In the genomic region with DNA sequence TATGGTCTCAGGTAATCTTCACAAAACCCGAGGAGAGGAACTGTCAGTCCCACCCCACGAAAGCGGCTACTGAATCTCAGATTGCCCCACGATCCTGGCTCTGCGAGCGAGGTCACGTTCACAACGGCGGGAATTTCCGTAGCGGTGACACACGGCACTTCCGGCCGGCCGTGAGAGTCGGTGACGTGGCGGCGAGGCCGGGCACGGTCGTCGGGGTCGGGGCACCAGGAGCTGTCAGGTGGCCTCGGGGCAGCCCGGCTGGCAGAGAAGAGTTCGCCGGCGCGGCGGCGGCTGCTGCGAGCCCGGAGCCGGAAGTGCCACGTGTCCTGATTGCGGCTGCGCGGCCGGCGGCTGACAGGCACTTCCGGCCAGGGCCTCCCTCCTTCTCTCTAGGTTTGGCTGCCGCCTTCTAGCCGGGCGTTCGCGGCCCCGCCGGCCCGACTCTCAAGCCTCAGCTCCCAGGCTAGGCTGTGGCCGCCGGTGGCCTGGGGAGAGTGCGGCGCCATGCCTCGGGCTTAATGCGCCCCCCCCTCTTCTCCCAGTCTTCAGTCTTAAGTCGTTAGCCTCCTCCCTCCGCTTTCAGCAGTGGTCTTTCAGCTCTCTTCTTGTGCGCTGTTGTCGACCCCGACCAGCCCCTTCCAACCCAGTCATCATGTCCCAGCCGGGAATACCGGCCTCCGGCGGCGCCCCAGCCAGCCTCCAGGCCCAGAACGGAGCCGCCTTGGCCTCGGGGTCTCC, we compare ENCODE assay signal across 1 cellular context.
A peak's percentile ranks its signal among the peaks of the same experiment; 100 is the strongest.
TF ChIP-seq lines count a peak whose summit lies in the region.

A gene (plus strand): TSS at position 361 of the 738 bp plus-strand sequence. CDS start 292 bp downstream, at position 653.

TF ChIP-seq in K562, 482 proteins besides CTCF, POLR2A, EP300 and RAD21 (continued from another document and continues in another):
- TF ChIP-seq MAFG (tag; conservative IDR thresholded peaks at IDR 0.05), result no peak
- peak; percentile 68 for TF ChIP-seq SMAD4 (CRISPR knock-in tag; conservative IDR thresholded peaks at IDR 0.05)
- no peak for TF ChIP-seq TCF3 (CRISPR knock-in tag; IDR thresholded peaks at IDR 0.05)
- no peak for TF ChIP-seq BMI1 (IDR thresholded peaks at IDR 0.05; ENCODE audit: low read length)
- TF ChIP-seq KDM4B (IDR thresholded peaks at IDR 0.05; ENCODE audit: borderline replicate concordance in 2 of 2, low read depth in 1 of 2), result no peak; a peak in 1 of 4 replicates
- TF ChIP-seq SMARCA4 (IDR thresholded peaks at IDR 0.05), result no peak; the same call in 1 of the 2 replicates
- no peak for TF ChIP-seq MEF2D (tag; conservative IDR thresholded peaks at IDR 0.05; ENCODE audit: low read depth)
- TF ChIP-seq MED1 (CRISPR knock-in tag; IDR thresholded peaks at IDR 0.05; ENCODE audit: borderline replicate concordance), result no peak
- TF ChIP-seq, protein P1, sequence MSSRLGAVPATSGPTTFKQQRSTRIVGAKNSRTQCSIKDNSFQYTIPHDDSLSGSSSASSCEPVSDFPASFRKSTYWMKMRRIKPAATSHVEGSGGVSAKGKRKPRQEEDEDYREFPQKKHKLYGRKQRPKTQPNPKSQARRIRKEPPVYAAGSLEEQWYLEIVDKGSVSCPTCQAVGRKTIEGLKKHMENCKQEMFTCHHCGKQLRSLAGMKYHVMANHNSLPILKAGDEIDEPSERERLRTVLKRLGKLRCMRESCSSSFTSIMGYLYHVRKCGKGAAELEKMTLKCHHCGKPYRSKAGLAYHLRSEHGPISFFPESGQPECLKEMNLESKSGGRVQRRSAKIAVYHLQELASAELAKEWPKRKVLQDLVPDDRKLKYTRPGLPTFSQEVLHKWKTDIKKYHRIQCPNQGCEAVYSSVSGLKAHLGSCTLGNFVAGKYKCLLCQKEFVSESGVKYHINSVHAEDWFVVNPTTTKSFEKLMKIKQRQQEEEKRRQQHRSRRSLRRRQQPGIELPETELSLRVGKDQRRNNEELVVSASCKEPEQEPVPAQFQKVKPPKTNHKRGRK (tag; IDR thresholded peaks at IDR 0.05), result no peak
- TF ChIP-seq, protein P2, sequence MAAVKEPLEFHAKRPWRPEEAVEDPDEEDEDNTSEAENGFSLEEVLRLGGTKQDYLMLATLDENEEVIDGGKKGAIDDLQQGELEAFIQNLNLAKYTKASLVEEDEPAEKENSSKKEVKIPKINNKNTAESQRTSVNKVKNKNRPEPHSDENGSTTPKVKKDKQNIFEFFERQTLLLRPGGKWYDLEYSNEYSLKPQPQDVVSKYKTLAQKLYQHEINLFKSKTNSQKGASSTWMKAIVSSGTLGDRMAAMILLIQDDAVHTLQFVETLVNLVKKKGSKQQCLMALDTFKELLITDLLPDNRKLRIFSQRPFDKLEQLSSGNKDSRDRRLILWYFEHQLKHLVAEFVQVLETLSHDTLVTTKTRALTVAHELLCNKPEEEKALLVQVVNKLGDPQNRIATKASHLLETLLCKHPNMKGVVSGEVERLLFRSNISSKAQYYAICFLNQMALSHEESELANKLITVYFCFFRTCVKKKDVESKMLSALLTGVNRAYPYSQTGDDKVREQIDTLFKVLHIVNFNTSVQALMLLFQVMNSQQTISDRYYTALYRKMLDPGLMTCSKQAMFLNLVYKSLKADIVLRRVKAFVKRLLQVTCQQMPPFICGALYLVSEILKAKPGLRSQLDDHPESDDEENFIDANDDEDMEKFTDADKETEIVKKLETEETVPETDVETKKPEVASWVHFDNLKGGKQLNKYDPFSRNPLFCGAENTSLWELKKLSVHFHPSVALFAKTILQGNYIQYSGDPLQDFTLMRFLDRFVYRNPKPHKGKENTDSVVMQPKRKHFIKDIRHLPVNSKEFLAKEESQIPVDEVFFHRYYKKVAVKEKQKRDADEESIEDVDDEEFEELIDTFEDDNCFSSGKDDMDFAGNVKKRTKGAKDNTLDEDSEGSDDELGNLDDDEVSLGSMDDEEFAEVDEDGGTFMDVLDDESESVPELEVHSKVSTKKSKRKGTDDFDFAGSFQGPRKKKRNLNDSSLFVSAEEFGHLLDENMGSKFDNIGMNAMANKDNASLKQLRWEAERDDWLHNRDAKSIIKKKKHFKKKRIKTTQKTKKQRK (IDR thresholded peaks at IDR 0.05; ENCODE audit: borderline replicate concordance, low read depth, low read length), result no peak
- no peak for TF ChIP-seq ZNF224 (CRISPR knock-in tag; IDR thresholded peaks at IDR 0.05)
- TF ChIP-seq, protein P3, sequence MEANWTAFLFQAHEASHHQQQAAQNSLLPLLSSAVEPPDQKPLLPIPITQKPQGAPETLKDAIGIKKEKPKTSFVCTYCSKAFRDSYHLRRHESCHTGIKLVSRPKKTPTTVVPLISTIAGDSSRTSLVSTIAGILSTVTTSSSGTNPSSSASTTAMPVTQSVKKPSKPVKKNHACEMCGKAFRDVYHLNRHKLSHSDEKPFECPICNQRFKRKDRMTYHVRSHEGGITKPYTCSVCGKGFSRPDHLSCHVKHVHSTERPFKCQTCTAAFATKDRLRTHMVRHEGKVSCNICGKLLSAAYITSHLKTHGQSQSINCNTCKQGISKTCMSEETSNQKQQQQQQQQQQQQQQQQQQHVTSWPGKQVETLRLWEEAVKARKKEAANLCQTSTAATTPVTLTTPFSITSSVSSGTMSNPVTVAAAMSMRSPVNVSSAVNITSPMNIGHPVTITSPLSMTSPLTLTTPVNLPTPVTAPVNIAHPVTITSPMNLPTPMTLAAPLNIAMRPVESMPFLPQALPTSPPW (CRISPR knock-in tag; IDR thresholded peaks at IDR 0.05), result peak; percentile 67
- TF ChIP-seq, protein P4, sequence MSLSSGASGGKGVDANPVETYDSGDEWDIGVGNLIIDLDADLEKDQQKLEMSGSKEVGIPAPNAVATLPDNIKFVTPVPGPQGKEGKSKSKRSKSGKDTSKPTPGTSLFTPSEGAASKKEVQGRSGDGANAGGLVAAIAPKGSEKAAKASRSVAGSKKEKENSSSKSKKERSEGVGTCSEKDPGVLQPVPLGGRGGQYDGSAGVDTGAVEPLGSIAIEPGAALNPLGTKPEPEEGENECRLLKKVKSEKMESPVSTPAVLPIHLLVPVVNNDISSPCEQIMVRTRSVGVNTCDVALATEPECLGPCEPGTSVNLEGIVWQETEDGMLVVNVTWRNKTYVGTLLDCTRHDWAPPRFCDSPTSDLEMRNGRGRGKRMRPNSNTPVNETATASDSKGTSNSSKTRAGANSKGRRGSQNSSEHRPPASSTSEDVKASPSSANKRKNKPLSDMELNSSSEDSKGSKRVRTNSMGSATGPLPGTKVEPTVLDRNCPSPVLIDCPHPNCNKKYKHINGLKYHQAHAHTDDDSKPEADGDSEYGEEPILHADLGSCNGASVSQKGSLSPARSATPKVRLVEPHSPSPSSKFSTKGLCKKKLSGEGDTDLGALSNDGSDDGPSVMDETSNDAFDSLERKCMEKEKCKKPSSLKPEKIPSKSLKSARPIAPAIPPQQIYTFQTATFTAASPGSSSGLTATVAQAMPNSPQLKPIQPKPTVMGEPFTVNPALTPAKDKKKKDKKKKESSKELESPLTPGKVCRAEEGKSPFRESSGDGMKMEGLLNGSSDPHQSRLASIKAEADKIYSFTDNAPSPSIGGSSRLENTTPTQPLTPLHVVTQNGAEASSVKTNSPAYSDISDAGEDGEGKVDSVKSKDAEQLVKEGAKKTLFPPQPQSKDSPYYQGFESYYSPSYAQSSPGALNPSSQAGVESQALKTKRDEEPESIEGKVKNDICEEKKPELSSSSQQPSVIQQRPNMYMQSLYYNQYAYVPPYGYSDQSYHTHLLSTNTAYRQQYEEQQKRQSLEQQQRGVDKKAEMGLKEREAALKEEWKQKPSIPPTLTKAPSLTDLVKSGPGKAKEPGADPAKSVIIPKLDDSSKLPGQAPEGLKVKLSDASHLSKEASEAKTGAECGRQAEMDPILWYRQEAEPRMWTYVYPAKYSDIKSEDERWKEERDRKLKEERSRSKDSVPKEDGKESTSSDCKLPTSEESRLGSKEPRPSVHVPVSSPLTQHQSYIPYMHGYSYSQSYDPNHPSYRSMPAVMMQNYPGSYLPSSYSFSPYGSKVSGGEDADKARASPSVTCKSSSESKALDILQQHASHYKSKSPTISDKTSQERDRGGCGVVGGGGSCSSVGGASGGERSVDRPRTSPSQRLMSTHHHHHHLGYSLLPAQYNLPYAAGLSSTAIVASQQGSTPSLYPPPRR (CRISPR knock-in tag; IDR thresholded peaks at IDR 0.05; ENCODE audit: borderline replicate concordance), result peak; percentile 6; the same call in 1 of the 2 replicates
- TF ChIP-seq NFATC3 (IDR thresholded peaks at IDR 0.05), result peak; percentile 89; the same call in 1 of the 2 replicates
- TF ChIP-seq EHMT2 (IDR thresholded peaks at IDR 0.05), result no peak
- 0 out of 2 replicates have a peak, but pooled peaks have one; percentile 34 for TF ChIP-seq CHD2 (IDR thresholded peaks at IDR 0.05; ENCODE audit: low read depth, low read length)
- TF ChIP-seq ZNF780A (CRISPR knock-in tag; IDR thresholded peaks at IDR 0.05), result no peak
- TF ChIP-seq FIP1L1 (IDR thresholded peaks at IDR 0.05; ENCODE audit: low read depth, low read length, poor library complexity, severe bottlenecking), result no peak
- no peak for TF ChIP-seq SNRNP70 (optimal IDR thresholded peaks at IDR 0.05; ENCODE audit: low read depth, low read length)
- peak in 1 of 2 experiments; percentile 86; a peak in 2 of 4 replicates for TF ChIP-seq TEAD1 (CRISPR knock-in tag; IDR thresholded peaks at IDR 0.05)
- TF ChIP-seq NR2C1 (IDR thresholded peaks at IDR 0.05), result peak; percentile 55; the same call in 1 of the 2 replicates
- peak; percentile 67 for TF ChIP-seq NR2C1 (tag; IDR thresholded peaks at IDR 0.05)
- TF ChIP-seq, protein P5, sequence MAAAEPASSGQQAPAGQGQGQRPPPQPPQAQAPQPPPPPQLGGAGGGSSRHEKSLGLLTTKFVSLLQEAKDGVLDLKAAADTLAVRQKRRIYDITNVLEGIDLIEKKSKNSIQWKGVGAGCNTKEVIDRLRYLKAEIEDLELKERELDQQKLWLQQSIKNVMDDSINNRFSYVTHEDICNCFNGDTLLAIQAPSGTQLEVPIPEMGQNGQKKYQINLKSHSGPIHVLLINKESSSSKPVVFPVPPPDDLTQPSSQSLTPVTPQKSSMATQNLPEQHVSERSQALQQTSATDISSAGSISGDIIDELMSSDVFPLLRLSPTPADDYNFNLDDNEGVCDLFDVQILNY (CRISPR knock-in tag; IDR thresholded peaks at IDR 0.05), result peak; percentile 11; the same call in 1 of the 2 replicates
- no peak for TF ChIP-seq ZC3H8 (IDR thresholded peaks at IDR 0.05)
- no peak for TF ChIP-seq ZNF175 (CRISPR knock-in tag; IDR thresholded peaks at IDR 0.05; ENCODE audit: low read depth)
- TF ChIP-seq, protein P6, sequence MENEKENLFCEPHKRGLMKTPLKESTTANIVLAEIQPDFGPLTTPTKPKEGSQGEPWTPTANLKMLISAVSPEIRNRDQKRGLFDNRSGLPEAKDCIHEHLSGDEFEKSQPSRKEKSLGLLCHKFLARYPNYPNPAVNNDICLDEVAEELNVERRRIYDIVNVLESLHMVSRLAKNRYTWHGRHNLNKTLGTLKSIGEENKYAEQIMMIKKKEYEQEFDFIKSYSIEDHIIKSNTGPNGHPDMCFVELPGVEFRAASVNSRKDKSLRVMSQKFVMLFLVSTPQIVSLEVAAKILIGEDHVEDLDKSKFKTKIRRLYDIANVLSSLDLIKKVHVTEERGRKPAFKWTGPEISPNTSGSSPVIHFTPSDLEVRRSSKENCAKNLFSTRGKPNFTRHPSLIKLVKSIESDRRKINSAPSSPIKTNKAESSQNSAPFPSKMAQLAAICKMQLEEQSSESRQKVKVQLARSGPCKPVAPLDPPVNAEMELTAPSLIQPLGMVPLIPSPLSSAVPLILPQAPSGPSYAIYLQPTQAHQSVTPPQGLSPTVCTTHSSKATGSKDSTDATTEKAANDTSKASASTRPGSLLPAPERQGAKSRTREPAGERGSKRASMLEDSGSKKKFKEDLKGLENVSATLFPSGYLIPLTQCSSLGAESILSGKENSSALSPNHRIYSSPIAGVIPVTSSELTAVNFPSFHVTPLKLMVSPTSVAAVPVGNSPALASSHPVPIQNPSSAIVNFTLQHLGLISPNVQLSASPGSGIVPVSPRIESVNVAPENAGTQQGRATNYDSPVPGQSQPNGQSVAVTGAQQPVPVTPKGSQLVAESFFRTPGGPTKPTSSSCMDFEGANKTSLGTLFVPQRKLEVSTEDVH (IDR thresholded peaks at IDR 0.05; ENCODE audit: low read depth, partially characterized antibody), result peak; percentile 91
- no peak; the same call in 1 of the 2 replicates for TF ChIP-seq PHB2 (IDR thresholded peaks at IDR 0.05; ENCODE audit: low read depth)
- TF ChIP-seq RBFOX2 (IDR thresholded peaks at IDR 0.05; ENCODE audit: low read depth, low read length), result peak; percentile 98
- peak; percentile 94 for TF ChIP-seq POLR2G (IDR thresholded peaks at IDR 0.05; ENCODE audit: low read depth, low read length)
- peak in 1 of 2 experiments; percentile 35; a peak in 1 of 4 replicates for TF ChIP-seq ETV6 (IDR thresholded peaks at IDR 0.05; ENCODE audit: borderline replicate concordance in 1 of 2, low read depth in 2 of 2, low read length in 1 of 2)
- TF ChIP-seq ETV6 (CRISPR knock-in tag; IDR thresholded peaks at IDR 0.05; ENCODE audit: borderline replicate concordance), result peak; percentile 32; the same call in 1 of the 2 replicates
- TF ChIP-seq ZNF165 (CRISPR knock-in tag; IDR thresholded peaks at IDR 0.05; ENCODE audit: borderline replicate concordance), result no peak
- TF ChIP-seq, protein P7, sequence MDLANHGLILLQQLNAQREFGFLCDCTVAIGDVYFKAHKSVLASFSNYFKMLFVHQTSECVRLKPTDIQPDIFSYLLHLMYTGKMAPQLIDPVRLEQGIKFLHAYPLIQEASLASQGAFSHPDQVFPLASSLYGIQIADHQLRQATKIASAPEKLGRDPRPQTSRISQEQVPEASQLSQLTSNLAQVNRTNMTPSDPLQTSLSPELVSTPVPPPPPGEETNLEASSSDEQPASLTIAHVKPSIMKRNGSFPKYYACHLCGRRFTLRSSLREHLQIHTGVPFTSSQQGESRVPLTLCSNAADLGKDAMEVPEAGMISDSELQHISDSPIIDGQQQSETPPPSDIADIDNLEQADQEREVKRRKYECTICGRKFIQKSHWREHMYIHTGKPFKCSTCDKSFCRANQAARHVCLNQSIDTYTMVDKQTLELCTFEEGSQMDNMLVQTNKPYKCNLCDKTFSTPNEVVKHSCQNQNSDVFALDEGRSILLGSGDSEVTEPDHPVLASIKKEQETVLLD (IDR thresholded peaks at IDR 0.05), result 0 out of 2 replicates have a peak, but pooled peaks have one; percentile 22
- TF ChIP-seq BDP1 (IDR thresholded peaks at IDR 0.05; ENCODE audit: insufficient read depth, insufficient read length), result no peak
- no peak for TF ChIP-seq FOXM1 (IDR thresholded peaks at IDR 0.05; ENCODE audit: low read depth)
- TF ChIP-seq FOXM1 (CRISPR knock-in tag; IDR thresholded peaks at IDR 0.05; ENCODE audit: low read depth), result peak; percentile 87
- TF ChIP-seq, protein P8, sequence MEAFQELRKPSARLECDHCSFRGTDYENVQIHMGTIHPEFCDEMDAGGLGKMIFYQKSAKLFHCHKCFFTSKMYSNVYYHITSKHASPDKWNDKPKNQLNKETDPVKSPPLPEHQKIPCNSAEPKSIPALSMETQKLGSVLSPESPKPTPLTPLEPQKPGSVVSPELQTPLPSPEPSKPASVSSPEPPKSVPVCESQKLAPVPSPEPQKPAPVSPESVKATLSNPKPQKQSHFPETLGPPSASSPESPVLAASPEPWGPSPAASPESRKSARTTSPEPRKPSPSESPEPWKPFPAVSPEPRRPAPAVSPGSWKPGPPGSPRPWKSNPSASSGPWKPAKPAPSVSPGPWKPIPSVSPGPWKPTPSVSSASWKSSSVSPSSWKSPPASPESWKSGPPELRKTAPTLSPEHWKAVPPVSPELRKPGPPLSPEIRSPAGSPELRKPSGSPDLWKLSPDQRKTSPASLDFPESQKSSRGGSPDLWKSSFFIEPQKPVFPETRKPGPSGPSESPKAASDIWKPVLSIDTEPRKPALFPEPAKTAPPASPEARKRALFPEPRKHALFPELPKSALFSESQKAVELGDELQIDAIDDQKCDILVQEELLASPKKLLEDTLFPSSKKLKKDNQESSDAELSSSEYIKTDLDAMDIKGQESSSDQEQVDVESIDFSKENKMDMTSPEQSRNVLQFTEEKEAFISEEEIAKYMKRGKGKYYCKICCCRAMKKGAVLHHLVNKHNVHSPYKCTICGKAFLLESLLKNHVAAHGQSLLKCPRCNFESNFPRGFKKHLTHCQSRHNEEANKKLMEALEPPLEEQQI (IDR thresholded peaks at IDR 0.05), result no peak
- TF ChIP-seq SOX6 (IDR thresholded peaks at IDR 0.05), result 0 out of 2 replicates have a peak, but pooled peaks have one; percentile 56
- TF ChIP-seq FOXA1 (IDR thresholded peaks at IDR 0.05; ENCODE audit: borderline replicate concordance), result no peak
